ENCODE assay signal across 10 cellular contexts in the genomic region with DNA sequence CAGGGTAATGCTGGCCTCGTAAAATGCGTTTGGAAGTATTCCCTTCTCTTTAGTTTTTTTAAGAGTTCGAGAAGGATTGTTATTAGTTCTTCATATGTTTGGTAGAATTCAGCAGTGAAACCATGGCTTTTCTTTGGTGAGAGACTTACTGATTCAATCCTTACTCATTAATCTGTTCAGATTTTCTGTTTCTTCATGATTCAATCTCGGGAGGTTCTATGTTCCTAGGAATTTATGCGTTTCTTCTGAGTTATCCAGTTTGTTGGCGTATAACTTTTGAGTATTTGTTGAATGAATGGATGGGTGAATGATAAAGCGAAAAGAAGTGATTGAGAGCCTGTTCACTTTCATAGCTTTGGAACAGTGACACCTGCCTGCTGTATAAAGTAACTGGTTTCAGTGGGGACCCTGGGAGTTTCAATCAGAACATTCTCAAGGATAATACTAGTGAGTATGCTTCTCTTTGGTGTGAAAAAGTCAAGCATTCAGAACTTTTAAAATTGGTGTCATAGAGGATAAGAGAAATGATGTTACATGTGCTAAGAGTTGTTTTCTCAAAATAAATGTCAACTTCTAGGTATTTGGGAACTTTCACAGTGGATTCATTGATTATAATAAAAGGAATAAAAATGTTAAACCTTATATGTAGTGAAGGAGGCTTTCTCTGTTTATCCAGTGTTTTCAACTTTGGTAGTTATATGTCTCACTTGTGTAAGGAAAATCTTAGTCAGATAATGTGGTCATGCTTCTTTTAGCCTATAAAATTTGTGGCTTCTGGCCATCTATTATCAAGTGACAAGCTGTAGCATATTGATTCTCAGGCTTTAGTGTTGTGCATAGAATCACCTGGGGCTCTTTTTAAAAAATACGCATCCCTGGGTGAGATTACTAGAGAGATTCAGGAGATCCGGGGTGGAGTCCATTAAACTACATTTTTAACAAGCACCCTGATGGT. TPM values are rescaled to one million over a fixed set of nuclear protein-coding genes. Genes with fewer than 3 reads are reported as not detected.
A peak's percentile ranks its signal among the peaks of the same experiment; 100 is the strongest.
DNase-seq lines count a peak whose midpoint lies in the region; ATAC-seq and TF ChIP-seq lines count a peak whose summit lies in the region.
"Had no signal": no experiment of that assay in that cellular context is flagged by ENCODE, and none has a peak within 500 bp of the region (broad histone marks: within the 10 kb centered on the region; RNA-seq: fewer than 3 reads in every experiment).

No MANE protein-coding gene starts in this region.

- no peak for DNase-seq in activated T-cell treated with anti-CD3 and anti-CD28 coated beads, Interleukin-2, amount 50 U/mL, for 72 hours
- DNase-seq in activated T-cell treated with anti-CD3 and anti-CD28 coated beads, Interleukin-2, amount 50 U/mL, for 1 hour: no peak
- DNase-seq in RKO (ENCODE audit: low spot score): peak; percentile 20
- no peak for DNase-seq in fibroblast of pulmonary artery (ENCODE audit: low read depth)
- DNase-seq in stimulated activated naive CD8-positive, alpha-beta T cell treated with anti-CD3 and anti-CD28 coated beads, Interleukin-15, amount 100 ng/mL, for 72 hours: no peak
- no peak for DNase-seq in mesenteric fat pad (ENCODE audit: low spot score)
- DNase-seq in left colon: no peak
- DNase-seq: NCI-H1092 had no signal

- no peaks in the 10 kb centered on the region for H3K27me3 Mint-ChIP-seq in activated T-cell treated with anti-CD3 and anti-CD28 coated beads, Interleukin-2, amount 50 U/mL, for 72 hours (ENCODE audit: low read depth)
- no peaks in the 10 kb centered on the region for H3K27me3 Mint-ChIP-seq in stimulated activated naive CD8-positive, alpha-beta T cell treated with anti-CD3 and anti-CD28 coated beads, Interleukin-15, amount 100 ng/mL, for 72 hours

- no peaks in the 10 kb centered on the region for H3K36me3 ChIP-seq in gastroesophageal sphincter
- H3K36me3 ChIP-seq: SJSA1 had no signal

- H3K36me3 Mint-ChIP-seq in activated T-cell treated with anti-CD3 and anti-CD28 coated beads, Interleukin-2, amount 50 U/mL, for 72 hours (ENCODE audit: insufficient read depth in 2 of 2): peaks cover 2 to 3% of the 10 kb centered on the region in 2 donors

- H3K4me3 Mint-ChIP-seq in activated T-cell treated with anti-CD3 and anti-CD28 coated beads, Interleukin-2, amount 50 U/mL, for 72 hours: peak overlapping the region in 1 of 2 donors; percentile 77
- peak overlapping the region in 1 of 2 donors; percentile 45 for H3K4me3 Mint-ChIP-seq in stimulated activated naive CD8-positive, alpha-beta T cell treated with anti-CD3 and anti-CD28 coated beads, Interleukin-15, amount 100 ng/mL, for 72 hours

- TF ChIP-seq EP300 in gastroesophageal sphincter (IDR thresholded peaks at IDR 0.05): no peak

- H3K4me3 ChIP-seq in fibroblast of pulmonary artery (replicated peaks; ENCODE audit: low read depth, low read length) (no peak overlapping the region), gastroesophageal sphincter (no peak overlapping the region)
- H3K4me3 ChIP-seq: SJSA1 had no signal

- H3K4me1 ChIP-seq in gastroesophageal sphincter: peaks cover 5 to 72% (median 9%) of the 10 kb centered on the region in 3 donors

- peak; percentile 25 for TF ChIP-seq CTCF in fibroblast of pulmonary artery (IDR thresholded peaks at IDR 0.05; ENCODE audit: low read length, missing control alignments)
- no peak for TF ChIP-seq CTCF in gastroesophageal sphincter (IDR thresholded peaks at IDR 0.05)

- intact Hi-C loops in left colon (cut with DNase I, micrococcal nuclease): no loop called here

- no peaks in the 10 kb centered on the region for H3K9me3 Mint-ChIP-seq in activated T-cell treated with anti-CD3 and anti-CD28 coated beads, Interleukin-2, amount 50 U/mL, for 72 hours
- H3K9me3 Mint-ChIP-seq in stimulated activated naive CD8-positive, alpha-beta T cell treated with anti-CD3 and anti-CD28 coated beads, Interleukin-15, amount 100 ng/mL, for 72 hours: no peaks in the 10 kb centered on the region

- no peaks in the 10 kb centered on the region for H3K27me3 ChIP-seq in gastroesophageal sphincter
- H3K27me3 ChIP-seq: SJSA1 had no signal

- peaks cover 50% of the 10 kb centered on the region for H3K4me1 Mint-ChIP-seq in activated T-cell treated with anti-CD3 and anti-CD28 coated beads, Interleukin-2, amount 50 U/mL, for 72 hours (ENCODE audit: low read depth)
- H3K4me1 Mint-ChIP-seq in stimulated activated naive CD8-positive, alpha-beta T cell treated with anti-CD3 and anti-CD28 coated beads, Interleukin-15, amount 100 ng/mL, for 72 hours: peaks cover 44% of the 10 kb centered on the region

- TF ChIP-seq POLR2A in gastroesophageal sphincter (IDR thresholded peaks at IDR 0.05): no peak

- H3K27ac ChIP-seq in gastroesophageal sphincter: no peak overlapping the region
- H3K27ac ChIP-seq: SJSA1 had no signal

- WGBS in gastroesophageal sphincter (ENCODE audit: low coverage in 1 of 2), 2 donors: 70 to 92% methylated on average over 6 to 9 of the region's 9 CpGs

- H3K27ac Mint-ChIP-seq in activated T-cell treated with anti-CD3 and anti-CD28 coated beads, Interleukin-2, amount 50 U/mL, for 72 hours: peak overlapping the region; percentile 95
- H3K27ac Mint-ChIP-seq in stimulated activated naive CD8-positive, alpha-beta T cell treated with anti-CD3 and anti-CD28 coated beads, Interleukin-15, amount 100 ng/mL, for 72 hours: peak overlapping the region; percentile 27 to 58

- peak in 1 of 2 donors; percentile 23 for ATAC-seq in activated T-cell treated with anti-CD3 and anti-CD28 coated beads, Interleukin-2, amount 50 U/mL, for 72 hours (replicated peaks in 1 of 2)
- no peak for ATAC-seq in stimulated activated naive CD8-positive, alpha-beta T cell treated with anti-CD3 and anti-CD28 coated beads, Interleukin-15, amount 100 ng/mL, for 72 hours
- ATAC-seq in left colon (no peak), gastroesophageal sphincter (no peak)

- H3K9me3 ChIP-seq in gastroesophageal sphincter: no peaks in the 10 kb centered on the region
- H3K9me3 ChIP-seq: SJSA1 had no signal

RNA-seq across cellular contexts. Expression of a gene that starts 11.7 kb away (rescaled TPM):
- 10 to 100 TPM; 67.2 to 68.1 TPM for total RNA-seq in activated T-cell treated with anti-CD3 and anti-CD28 coated beads, Interleukin-2, amount 50 U/mL, for 72 hours
- total RNA-seq in mesenteric fat pad: 48.0 TPM
- total RNA-seq in left colon: 10 to 100 TPM; 27.3 to 43.6 TPM
- 100 to 1,000 TPM in 1 of 4 donors, 10 to 100 TPM in 3; 39.0 to 158 (median 69.6) TPM for total RNA-seq in gastroesophageal sphincter

RNA-seq across cellular contexts. Expression of a gene that starts 53.1 kb away (rescaled TPM):
- 10 to 100 TPM; 31.6 to 37.5 TPM for total RNA-seq in activated T-cell treated with anti-CD3 and anti-CD28 coated beads, Interleukin-2, amount 50 U/mL, for 72 hours
- total RNA-seq in mesenteric fat pad (66.3 TPM), left colon (10 to 100 TPM; 32.6 to 37.5 TPM), gastroesophageal sphincter (10 to 100 TPM; 69.1 to 88.1 (median 87.0) TPM)
